Comparison of ENCODE assay signal across 10 cellular contexts in genomic region chr2:68423966-68424650, GRCh38. TPM values are rescaled to one million over a fixed set of nuclear protein-coding genes. Genes with fewer than 3 reads are reported as not detected.
DNase-seq lines count a peak whose midpoint lies in the region; ATAC-seq, FAIRE-seq and TF ChIP-seq lines count a peak whose summit lies in the region.
"Had no signal": no experiment of that assay in that cellular context is flagged by ENCODE, and none has a peak within 500 bp of the region (broad histone marks: within the 10 kb centered on the region; RNA-seq: fewer than 3 reads in every experiment).

No MANE protein-coding gene starts in this region.

- TF ChIP-seq EP300 in HepG2 (IDR thresholded peaks at IDR 0.05; ENCODE audit: low read depth in 2 of 2, low read length in 2 of 2) = no peak
- no peak for TF ChIP-seq EP300 in HepG2 (CRISPR knock-in tag; IDR thresholded peaks at IDR 0.05; ENCODE audit: borderline replicate concordance)

- in situ Hi-C loops in HepG2 (cut with HindIII; ENCODE audit: extremely low pct_ligation_motif_present, low pct_unique_long_range_greater_than_20kb) = no loop called here

- no peak overlapping the region for H3K9ac ChIP-seq in HepG2 (ENCODE audit: insufficient read depth, low read depth, low read length)

- H3K4me3 Mint-ChIP-seq in naive thymus-derived CD8-positive, alpha-beta T cell = no peak overlapping the region

- TF ChIP-seq RAD21 in HepG2 (CRISPR knock-in tag; IDR thresholded peaks at IDR 0.05) = no peak

- no peak overlapping the region for H2AFZ ChIP-seq in HepG2 (ENCODE audit: low read length)

- H3K27ac ChIP-seq in testis = no peak overlapping the region
- no peak overlapping the region for H3K27ac ChIP-seq in HepG2 (ENCODE audit: extremely low read length, insufficient read depth, low read length)
- no peak overlapping the region for H3K27ac ChIP-seq in tibial artery

- BruUV-seq in HepG2 (replicated peaks; lab: Mats Ljungman, UMichigan) = no TSS peak

- DNase-seq in M059J (ENCODE audit: low read depth) (peak; percentile 42), testis (no peak), HepG2 (ENCODE audit: low spot score) (no peak), tibial artery (no peak), amygdala (lab: John Stamatoyannopoulos, UW) (no peak)
- no peak for DNase-seq in naive thymus-derived CD8-positive, alpha-beta T cell

- TF ChIP-seq POLR2A in testis (IDR thresholded peaks at IDR 0.05) = no peak
- no peak for TF ChIP-seq POLR2A in HepG2 (IDR thresholded peaks at IDR 0.05; ENCODE audit: insufficient read depth in 1 of 2, low read depth in 2 of 2, low read length in 2 of 2)

- no peak overlapping the region for H3K27ac Mint-ChIP-seq in naive thymus-derived CD8-positive, alpha-beta T cell

- H4K20me1 ChIP-seq in HepG2 (ENCODE audit: insufficient read depth, low read length) = no peaks in the 10 kb centered on the region

- no peaks in the 10 kb centered on the region for H3K9me3 Mint-ChIP-seq in naive thymus-derived CD8-positive, alpha-beta T cell

- intact Hi-C loops in testis (cut with DNase I; ENCODE audit: low total_unique reads) = no loop called here
- intact Hi-C loops in HepG2 (cut with micrococcal nuclease; ENCODE audit: unreplicated experiment) = no loop called here
- intact Hi-C loops in tibial artery (cut with DNase I; ENCODE audit: low total_unique reads) = no loop called here

- H3K9me3 ChIP-seq in testis (no peaks in the 10 kb centered on the region), HepG2 (ENCODE audit: low read length) (no peaks in the 10 kb centered on the region), tibial artery (no peaks in the 10 kb centered on the region)

- FAIRE-seq in HepG2 (lab: Jason Lieb, UNC) = no peak
- FAIRE-seq: colon had no signal

- H3K36me3 ChIP-seq in testis (ENCODE audit: low read depth, missing control alignments) (no peaks in the 10 kb centered on the region), HepG2 (replicated peaks in 1 of 2; ENCODE audit: control insufficient read depth in 1 of 2, insufficient read depth in 2 of 2, low read length in 2 of 2) (no peaks in the 10 kb centered on the region), tibial artery (no peaks in the 10 kb centered on the region)

- H3K4me1 Mint-ChIP-seq in naive thymus-derived CD8-positive, alpha-beta T cell = peaks cover 0 to 51% (median 2%) of the 10 kb centered on the region in 4 donors

- no peaks in the 10 kb centered on the region for H3K27me3 Mint-ChIP-seq in naive thymus-derived CD8-positive, alpha-beta T cell

- TF ChIP-seq CTCF in testis (IDR thresholded peaks at IDR 0.05) (no peak), HepG2 (CRISPR knock-in tag; IDR thresholded peaks at IDR 0.05) (no peak), tibial artery (IDR thresholded peaks at IDR 0.05) (no peak)

- ATAC-seq in GM18873 (IDR thresholded peaks at IDR 0.05; ENCODE audit: low FRiP score, unreplicated experiment) (peak; percentile 80), HG02678 (IDR thresholded peaks at IDR 0.05; ENCODE audit: unreplicated experiment) (peak; percentile 79), HepG2 (no peak)
- ATAC-seq in naive thymus-derived CD8-positive, alpha-beta T cell = peak; percentile 20 to 60

- CTCF ChIA-PET in HepG2 (lab: Yijun Ruan, JAX; ENCODE audit: low intra/inter-chr PET ratio, low total read pairs) = no interaction called here

- H3K27me3 ChIP-seq in testis = no peaks in the 10 kb centered on the region
- peaks cover 0 to 11% of the 10 kb centered on the region in 2 experiments; a peak in 3 of 5 replicates for H3K27me3 ChIP-seq in HepG2 (ENCODE audit: control insufficient read depth in 1 of 2, insufficient read depth in 2 of 2, low read length in 2 of 2)
- no peaks in the 10 kb centered on the region for H3K27me3 ChIP-seq in tibial artery

- POLR2A ChIA-PET in naive thymus-derived CD8-positive, alpha-beta T cell (lab: Charles Lee) = no interaction called here
- POLR2A ChIA-PET in HepG2 (lab: Yijun Ruan, JAX) = no interaction called here

- H3K36me3 Mint-ChIP-seq in naive thymus-derived CD8-positive, alpha-beta T cell = no peaks in the 10 kb centered on the region

- no peak overlapping the region for H3K4me3 ChIP-seq in testis
- no peak overlapping the region for H3K4me3 ChIP-seq in HepG2 (replicated peaks in 1 of 3; ENCODE audit: insufficient read depth in 1 of 3, low read depth in 2 of 3, low read length in 3 of 3)
- H3K4me3 ChIP-seq in tibial artery = no peak overlapping the region

- 53 to 55% methylated on average over 2 of the region's 2 CpGs for WGBS in testis, 2 donors
- WGBS in HepG2 (ENCODE audit: low lambda C conversion rate) = under 1% methylated on average over 2 of the region's 2 CpGs

- H3K4me2 ChIP-seq in HepG2 (ENCODE audit: low read depth, low read length) = no peak overlapping the region

- H3K79me2 ChIP-seq in HepG2 (ENCODE audit: insufficient read depth, low read length) = no peaks in the 10 kb centered on the region

- H3K4me1 ChIP-seq in testis = peaks cover 9% of the 10 kb centered on the region
- no peaks in the 10 kb centered on the region for H3K4me1 ChIP-seq in HepG2 (ENCODE audit: insufficient read depth, low read length)
- peaks cover 0 to 9% (median 0%) of the 10 kb centered on the region in 4 donors for H3K4me1 ChIP-seq in tibial artery

RNA-seq across cellular contexts. Expression of gene FBXO48, which starts 43.0 kb away (rescaled TPM):
- 0.91 and 1.5 TPM in 2 replicates for total RNA-seq in M059J (2014; rRNA removed; shearing (Covaris generic))
- 1 to 10 TPM; 4.8 to 5.6 TPM for total RNA-seq in naive thymus-derived CD8-positive, alpha-beta T cell
- polyA plus RNA-seq in naive thymus-derived CD8-positive, alpha-beta T cell = under 1 TPM; 0.19 to 0.69 (median 0.36) TPM
- total RNA-seq in testis (1 to 10 TPM; 1.2 to 2.4 TPM), HepG2 (2016; rRNA removed; fragmentation: Illumina TruSeq; extraction: Trizol) (0.42 and 0.59 TPM in 2 replicates)
- polyA plus RNA-seq in testis (ENCODE audit: insufficient read depth, low read depth, low replicate concordance) (1.7 TPM), HepG2 (2011; rRNA removed) (0.86 and 1.1 TPM in 2 replicates)
- total RNA-seq in HepG2 (2016; cell fraction: cytosol; rRNA removed; fragmentation: Illumina TruSeq; extraction: Trizol; ENCODE audit: low read depth) = 0.18 and 0.20 TPM in 2 replicates
- total RNA-seq in HepG2 (2016; cell fraction: insoluble cytoplasmic fraction; rRNA removed; fragmentation: Illumina TruSeq; extraction: Trizol) = 0.41 and 0.59 TPM in 2 replicates
- total RNA-seq in HepG2 (2016; cell fraction: membrane; rRNA removed; fragmentation: Illumina TruSeq; extraction: Trizol) = 0.41 and 0.56 TPM in 2 replicates
- total RNA-seq in HepG2 (2016; cell fraction: nucleus; rRNA removed; fragmentation: Illumina TruSeq; extraction: Trizol) = 0.56 and 0.69 TPM in 2 replicates
- 0.32 and 0.64 TPM in 2 replicates for polyA plus RNA-seq in HepG2 (2011; cell fraction: cytosol; rRNA removed)
- 0.53 and 0.93 TPM in 2 replicates for polyA plus RNA-seq in HepG2 (2011; cell fraction: nucleus; rRNA removed)
- polyA plus RNA-seq in HepG2 (2012) = 0.45 and 0.62 TPM in 2 replicates
- polyA plus RNA-seq in HepG2 (2016; cell fraction: cytosol; fragmentation: Illumina TruSeq; extraction: Trizol; ENCODE audit: low read depth) = 0.22 and 0.27 TPM in 2 replicates
- polyA plus RNA-seq in HepG2 (2016; cell fraction: insoluble cytoplasmic fraction; fragmentation: Illumina TruSeq; extraction: Trizol; ENCODE audit: low read depth) = 0.68 and 0.71 TPM in 2 replicates
- 0.33 and 0.52 TPM in 2 replicates for polyA plus RNA-seq in HepG2 (2016; cell fraction: membrane; fragmentation: Illumina TruSeq; extraction: Trizol; ENCODE audit: low read depth)
- 1.5 and 1.6 TPM in 2 replicates for polyA plus RNA-seq in HepG2 (2016; cell fraction: nucleus; fragmentation: Illumina TruSeq; extraction: Trizol; ENCODE audit: insufficient read depth, low read depth)
- 0.28 and 0.68 TPM in 2 replicates for polyA minus RNA-seq in HepG2 (2011; rRNA and poly(A)+ RNA removed; ENCODE audit: low replicate concordance)
- polyA minus RNA-seq in HepG2 (2011; cell fraction: cytosol; rRNA and poly(A)+ RNA removed) = 0.44 and 0.49 TPM in 2 replicates
- 1.5 and 1.6 TPM in 2 replicates for polyA minus RNA-seq in HepG2 (2011; cell fraction: nucleus; rRNA and poly(A)+ RNA removed)

RNA-seq across cellular contexts. Expression of gene APLF, which starts 43.3 kb away (rescaled TPM):
- total RNA-seq in M059J (2014; rRNA removed; shearing (Covaris generic)) = 1.4 and 2.6 TPM in 2 replicates
- total RNA-seq in naive thymus-derived CD8-positive, alpha-beta T cell = 1 to 10 TPM; 9.7 TPM
- 1 to 10 TPM; 1.4 to 1.6 (median 1.6) TPM for polyA plus RNA-seq in naive thymus-derived CD8-positive, alpha-beta T cell
- total RNA-seq in testis = 10 to 100 TPM; 14.7 to 21.7 TPM
- 6.6 TPM for polyA plus RNA-seq in testis (ENCODE audit: insufficient read depth, low read depth, low replicate concordance)
- 2.0 and 2.2 TPM in 2 replicates for total RNA-seq in HepG2 (2016; rRNA removed; fragmentation: Illumina TruSeq; extraction: Trizol)
- total RNA-seq in HepG2 (2016; cell fraction: cytosol; rRNA removed; fragmentation: Illumina TruSeq; extraction: Trizol; ENCODE audit: low read depth) = 13.5 and 14.5 TPM in 2 replicates
- total RNA-seq in HepG2 (2016; cell fraction: insoluble cytoplasmic fraction; rRNA removed; fragmentation: Illumina TruSeq; extraction: Trizol) = 1.7 and 2.3 TPM in 2 replicates
- total RNA-seq in HepG2 (2016; cell fraction: membrane; rRNA removed; fragmentation: Illumina TruSeq; extraction: Trizol) = 7.8 and 9.4 TPM in 2 replicates
- total RNA-seq in HepG2 (2016; cell fraction: nucleus; rRNA removed; fragmentation: Illumina TruSeq; extraction: Trizol) = 2.2 and 2.3 TPM in 2 replicates
- polyA plus RNA-seq in HepG2 (2011; rRNA removed) = 0.45 and 0.57 TPM in 2 replicates
- polyA plus RNA-seq in HepG2 (2011; cell fraction: cytosol; rRNA removed) = 0.24 and 0.33 TPM in 2 replicates
- 0.34 and 0.47 TPM in 2 replicates for polyA plus RNA-seq in HepG2 (2011; cell fraction: nucleus; rRNA removed)
- polyA plus RNA-seq in HepG2 (2012) = 0.60 and 0.76 TPM in 2 replicates
- polyA plus RNA-seq in HepG2 (2016; cell fraction: cytosol; fragmentation: Illumina TruSeq; extraction: Trizol; ENCODE audit: low read depth) = 0.14 and 0.24 TPM in 2 replicates
- 1.5 and 2.1 TPM in 2 replicates for polyA plus RNA-seq in HepG2 (2016; cell fraction: insoluble cytoplasmic fraction; fragmentation: Illumina TruSeq; extraction: Trizol; ENCODE audit: low read depth)
- 0.31 and 0.42 TPM in 2 replicates for polyA plus RNA-seq in HepG2 (2016; cell fraction: membrane; fragmentation: Illumina TruSeq; extraction: Trizol; ENCODE audit: low read depth)
- 1.4 and 1.7 TPM in 2 replicates for polyA plus RNA-seq in HepG2 (2016; cell fraction: nucleus; fragmentation: Illumina TruSeq; extraction: Trizol; ENCODE audit: insufficient read depth, low read depth)
- polyA minus RNA-seq in HepG2 (2011; rRNA and poly(A)+ RNA removed; ENCODE audit: low replicate concordance) = 0.05 and 0.44 TPM in 2 replicates
- polyA minus RNA-seq in HepG2 (2011; cell fraction: cytosol; rRNA and poly(A)+ RNA removed) = 0.79 and 2.0 TPM in 2 replicates
- polyA minus RNA-seq in HepG2 (2011; cell fraction: nucleus; rRNA and poly(A)+ RNA removed) = 3.0 and 4.1 TPM in 2 replicates

RNA-seq across cellular contexts. Expression of gene PLEK, which starts 59.0 kb away (rescaled TPM):
- 0.25 TPM in 1 of 2 replicates, not detected in the other for total RNA-seq in M059J (2014; rRNA removed; shearing (Covaris generic))
- 1 to 10 TPM; 3.9 TPM for total RNA-seq in naive thymus-derived CD8-positive, alpha-beta T cell
- 100 to 1,000 TPM in 1 of 3 donors, 1 to 10 TPM in 2; 2.6 to 148 (median 3.0) TPM for polyA plus RNA-seq in naive thymus-derived CD8-positive, alpha-beta T cell
- 1 to 10 TPM; 1.7 to 2.4 TPM for total RNA-seq in testis
- polyA plus RNA-seq in testis (ENCODE audit: insufficient read depth, low read depth, low replicate concordance) = 9.2 TPM
- not detected in 2 replicates for total RNA-seq in HepG2 (2016; rRNA removed; fragmentation: Illumina TruSeq; extraction: Trizol)
- not detected in 2 replicates for total RNA-seq in HepG2 (2016; cell fraction: cytosol; rRNA removed; fragmentation: Illumina TruSeq; extraction: Trizol; ENCODE audit: low read depth)
- not detected in 2 replicates for total RNA-seq in HepG2 (2016; cell fraction: insoluble cytoplasmic fraction; rRNA removed; fragmentation: Illumina TruSeq; extraction: Trizol)
- not detected in 2 replicates for total RNA-seq in HepG2 (2016; cell fraction: membrane; rRNA removed; fragmentation: Illumina TruSeq; extraction: Trizol)
- total RNA-seq in HepG2 (2016; cell fraction: nucleus; rRNA removed; fragmentation: Illumina TruSeq; extraction: Trizol) = not detected in 2 replicates
- 0.05 TPM in 1 of 2 replicates, not detected in the other for polyA plus RNA-seq in HepG2 (2011; rRNA removed)
- polyA plus RNA-seq in HepG2 (2011; cell fraction: cytosol; rRNA removed) = 0.04 TPM in 2 replicates
- polyA plus RNA-seq in HepG2 (2011; cell fraction: nucleus; rRNA removed) = 0.12 TPM in 1 of 2 replicates, not detected in the other
- polyA plus RNA-seq in HepG2 (2012) = not detected in 2 replicates
- not detected in 2 replicates for polyA plus RNA-seq in HepG2 (2016; cell fraction: cytosol; fragmentation: Illumina TruSeq; extraction: Trizol; ENCODE audit: low read depth)
- polyA plus RNA-seq in HepG2 (2016; cell fraction: insoluble cytoplasmic fraction; fragmentation: Illumina TruSeq; extraction: Trizol; ENCODE audit: low read depth) = not detected in 2 replicates
- polyA plus RNA-seq in HepG2 (2016; cell fraction: membrane; fragmentation: Illumina TruSeq; extraction: Trizol; ENCODE audit: low read depth) = not detected in 2 replicates
- not detected in 2 replicates for polyA plus RNA-seq in HepG2 (2016; cell fraction: nucleus; fragmentation: Illumina TruSeq; extraction: Trizol; ENCODE audit: insufficient read depth, low read depth)
- 0.21 TPM in 1 of 2 replicates, not detected in the other for polyA minus RNA-seq in HepG2 (2011; rRNA and poly(A)+ RNA removed; ENCODE audit: low replicate concordance)
- polyA minus RNA-seq in HepG2 (2011; cell fraction: cytosol; rRNA and poly(A)+ RNA removed) = not detected in 2 replicates
- not detected in 2 replicates for polyA minus RNA-seq in HepG2 (2011; cell fraction: nucleus; rRNA and poly(A)+ RNA removed)
- total RNA-seq: H4 had no signal
